ENCODE assay signal across 9 cellular contexts in genomic region chr22:24420977-24421343, GRCh38. TPM values are rescaled to one million over a fixed set of nuclear protein-coding genes. Genes with fewer than 3 reads are reported as not detected.
"Had no signal": no experiment of that assay in that cellular context is flagged by ENCODE, and none has a peak within 500 bp of the region (broad histone marks: within the 10 kb centered on the region; RNA-seq: fewer than 3 reads in every experiment).

No MANE protein-coding gene starts in this region.

- H3K27me3 ChIP-seq: thyroid gland, vagina had no signal

- H3K27ac Mint-ChIP-seq: nephron progenitor cell had no signal

- H3K9me3 Mint-ChIP-seq: nephron progenitor cell had no signal

- H3K4me3 ChIP-seq: breast epithelium, skin epidermis, thyroid gland, vagina had no signal

- H3K4me1 Mint-ChIP-seq: nephron progenitor cell had no signal

- H3K9me3 ChIP-seq: breast epithelium, thyroid gland, vagina had no signal

- DNase-seq: mesenchymal stem cell, nephron progenitor cell, retina had no signal

- H3K4me1 ChIP-seq: parathyroid adenoma had no signal

- H3K27ac ChIP-seq: parathyroid adenoma, thyroid gland, vagina had no signal

- H3K4me3 Mint-ChIP-seq: nephron progenitor cell had no signal

- H3K36me3 ChIP-seq: breast epithelium had no signal

RNA-seq across cellular contexts. Expression of gene ADORA2A, which starts 6.4 kb away (rescaled TPM):
- total RNA-seq: esophagus mucosa had no signal
